In the genomic region with DNA sequence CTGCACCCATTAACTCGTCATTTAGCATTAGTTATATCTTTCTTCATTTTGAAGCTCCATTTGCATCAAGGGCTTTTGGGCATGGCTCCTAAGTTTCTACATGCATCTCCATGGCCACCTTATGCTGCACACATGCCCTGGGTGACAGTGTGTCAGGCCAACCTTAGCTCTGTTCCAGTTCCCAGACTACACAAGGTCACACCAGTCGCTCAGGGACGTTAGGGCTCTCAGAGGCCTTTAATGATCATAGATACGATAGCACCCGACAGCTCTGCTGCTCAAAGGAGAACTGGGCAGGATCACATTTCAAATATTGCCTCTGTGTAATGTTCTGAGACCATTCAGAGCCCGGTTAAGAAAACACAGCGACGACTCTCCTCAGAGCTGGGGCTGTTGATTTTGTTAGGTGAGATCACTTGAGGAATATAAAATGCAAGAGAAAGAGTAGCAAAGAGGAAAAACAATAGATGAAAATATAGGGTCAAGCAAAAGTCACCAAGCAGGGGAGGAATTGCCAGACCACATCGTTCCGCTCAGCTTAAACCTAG, we compare ENCODE assay signal across 11 cellular contexts.
DNase-seq lines count a peak whose midpoint lies in the region; ATAC-seq, FAIRE-seq and TF ChIP-seq lines count a peak whose summit lies in the region.
"Had no signal": no experiment of that assay in that cellular context is flagged by ENCODE, and none has a peak within 500 bp of the region (broad histone marks: within the 10 kb centered on the region; RNA-seq: fewer than 3 reads in every experiment).

No MANE protein-coding gene starts in this region.

- TF ChIP-seq EP300 in SK-N-SH (IDR thresholded peaks at IDR 0.05; ENCODE audit: borderline replicate concordance in 1 of 2, low read depth in 1 of 2, low read length in 1 of 2), result no peak

- no peak overlapping the region for H3K4me2 ChIP-seq in SK-N-SH

- H3K27ac Mint-ChIP-seq in mesothelial cell of epicardium, result peak overlapping the region; percentile 87

- DNase-seq in SK-N-SH (no peak), brain microvascular endothelial cell (peak; percentile 21), mesothelial cell of epicardium (ENCODE audit: low spot score in 2 of 2, unreplicated experiment in 2 of 2) (no peak), uterus (no peak), frontal cortex (ENCODE audit: low spot score in 2 of 2) (no peak)
- no peak for DNase-seq in stimulated activated CD4-positive, alpha-beta T cell treated with anti-CD3 and anti-CD28 coated beads, Interleukin-15, amount 100 ng/mL, for 24 hours
- DNase-seq: cortex of kidney had no signal

- CTCF ChIA-PET in SK-N-SH (lab: Yijun Ruan, JAX), result interaction anchor here (0.7 to 6.5 kb wide), 49 partner anchors 8 to 905 kb away, joined by 3 to 51 read pairs (median 5); a partner anchor contains a TSS

- peak overlapping the region; percentile 33 for H3K4me3 Mint-ChIP-seq in mesothelial cell of epicardium

- no peaks in the 10 kb centered on the region for H3K9me2 ChIP-seq in SK-N-SH

- H3K9me3 ChIP-seq in SK-N-SH (no peaks in the 10 kb centered on the region), uterus (no peaks in the 10 kb centered on the region)

- TF ChIP-seq CTCF in SK-N-SH (IDR thresholded peaks at IDR 0.05) (no peak), brain microvascular endothelial cell (IDR thresholded peaks at IDR 0.05; ENCODE audit: low read depth, low read length, missing control alignments) (no peak), mesothelial cell of epicardium (IDR thresholded peaks at IDR 0.05; ENCODE audit: unreplicated experiment) (no peak), uterus (IDR thresholded peaks at IDR 0.05) (no peak)

- TF ChIP-seq POLR2A in uterus (IDR thresholded peaks at IDR 0.05), result no peak

- H2AFZ ChIP-seq in SK-N-SH (ENCODE audit: low read depth), result peak overlapping the region; percentile 21; the same call in 1 of the 2 replicates

- POLR2A ChIA-PET in SK-N-SH (lab: Yijun Ruan, JAX), result no interaction called here

- no peaks in the 10 kb centered on the region for H3K27me3 Mint-ChIP-seq in mesothelial cell of epicardium (ENCODE audit: low read depth)

- no peak overlapping the region for H3K9ac ChIP-seq in SK-N-SH

- H3F3A ChIP-seq in SK-N-SH (replicated peaks; ENCODE audit: insufficient read depth), result no peaks in the 10 kb centered on the region

- no peaks in the 10 kb centered on the region for H3K36me3 Mint-ChIP-seq in mesothelial cell of epicardium

- H3K4me1 Mint-ChIP-seq in mesothelial cell of epicardium, result peaks cover 26% of the 10 kb centered on the region

- H3K27me3 ChIP-seq in SK-N-SH (ENCODE audit: insufficient read depth), result no peaks in the 10 kb centered on the region
- H3K27me3 ChIP-seq in brain microvascular endothelial cell (replicated peaks), result no peaks in the 10 kb centered on the region
- no peaks in the 10 kb centered on the region for H3K27me3 ChIP-seq in uterus

- in situ Hi-C loops in brain microvascular endothelial cell (cut with HindIII; ENCODE audit: low pct_ligation_motif_present, low sequenced_read_pairs), result no loop called here

- no peak for TF ChIP-seq RAD21 in SK-N-SH (IDR thresholded peaks at IDR 0.05; ENCODE audit: low read length)

- 88% methylated on average over 10 of the region's 10 CpGs for WGBS in SK-N-SH (ENCODE audit: low lambda C conversion rate)

- H3K36me3 ChIP-seq in SK-N-SH (replicated peaks in 1 of 2; ENCODE audit: control insufficient read depth in 1 of 2, insufficient read depth in 2 of 2, low read length in 1 of 2) (no peaks in the 10 kb centered on the region), brain microvascular endothelial cell (replicated peaks) (no peaks in the 10 kb centered on the region), uterus (no peaks in the 10 kb centered on the region)

- intact Hi-C loops in uterus (cut with DNase I; ENCODE audit: low total_unique reads), result no loop called here

- no peaks in the 10 kb centered on the region for H3K9me3 Mint-ChIP-seq in mesothelial cell of epicardium

- H3K27ac ChIP-seq in SK-N-SH (ENCODE audit: low read depth in 2 of 2, low read length in 1 of 2) (no peak overlapping the region), brain microvascular endothelial cell (no peak overlapping the region), uterus (peak overlapping the region; percentile 34 to 39)

- no peaks in the 10 kb centered on the region for H4K20me1 ChIP-seq in SK-N-SH (ENCODE audit: insufficient read depth)

- no peak overlapping the region for H3K4me3 ChIP-seq in SK-N-SH (ENCODE audit: low read depth in 2 of 2, low read length in 1 of 2)
- H3K4me3 ChIP-seq in brain microvascular endothelial cell (ENCODE audit: low read depth, low read length), result no peak overlapping the region
- H3K4me3 ChIP-seq in uterus, result no peak overlapping the region

- no peaks in the 10 kb centered on the region for H3K79me2 ChIP-seq in SK-N-SH (ENCODE audit: insufficient read depth)

- FAIRE-seq in frontal cortex (lab: Jason Lieb, UNC), result no peak
- FAIRE-seq: HTR-8/SVneo, small intestine had no signal

- ATAC-seq in SK-N-SH treated with all-trans-retinoic acid at 6 μM for 48 hours (no peak), HG03196 (IDR thresholded peaks at IDR 0.05; ENCODE audit: unreplicated experiment) (no peak)

- H3K4me1 ChIP-seq in SK-N-SH (ENCODE audit: control insufficient read depth in 1 of 2, insufficient read depth in 2 of 2, low read depth in 1 of 2, low read length in 1 of 2) (peaks cover 0 to 2% of the 10 kb centered on the region in 2 experiments; a peak in 1 of 4 replicates), uterus (no peaks in the 10 kb centered on the region)

TF ChIP-seq in SK-N-SH, 30 proteins besides CTCF, POLR2A, EP300 and RAD21:
- no peak for TF ChIP-seq POLR2AphosphoS5 (IDR thresholded peaks at IDR 0.05; ENCODE audit: low read depth, low read length)
- TF ChIP-seq SMC3 (IDR thresholded peaks at IDR 0.05; ENCODE audit: low read depth, low read length), result no peak
- no peak for TF ChIP-seq GABPA (IDR thresholded peaks at IDR 0.05; ENCODE audit: low read depth)
- TF ChIP-seq TAF1 (IDR thresholded peaks at IDR 0.05; ENCODE audit: borderline replicate concordance, low read depth, low read length), result no peak
- TF ChIP-seq, protein P1, sequence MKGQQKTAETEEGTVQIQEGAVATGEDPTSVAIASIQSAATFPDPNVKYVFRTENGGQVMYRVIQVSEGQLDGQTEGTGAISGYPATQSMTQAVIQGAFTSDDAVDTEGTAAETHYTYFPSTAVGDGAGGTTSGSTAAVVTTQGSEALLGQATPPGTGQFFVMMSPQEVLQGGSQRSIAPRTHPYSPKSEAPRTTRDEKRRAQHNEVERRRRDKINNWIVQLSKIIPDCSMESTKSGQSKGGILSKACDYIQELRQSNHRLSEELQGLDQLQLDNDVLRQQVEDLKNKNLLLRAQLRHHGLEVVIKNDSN (IDR thresholded peaks at IDR 0.05; ENCODE audit: borderline replicate concordance, low read depth), result no peak
- TF ChIP-seq CHD2 (IDR thresholded peaks at IDR 0.05; ENCODE audit: low read length, partially characterized antibody), result no peak
- TF ChIP-seq, protein P2, sequence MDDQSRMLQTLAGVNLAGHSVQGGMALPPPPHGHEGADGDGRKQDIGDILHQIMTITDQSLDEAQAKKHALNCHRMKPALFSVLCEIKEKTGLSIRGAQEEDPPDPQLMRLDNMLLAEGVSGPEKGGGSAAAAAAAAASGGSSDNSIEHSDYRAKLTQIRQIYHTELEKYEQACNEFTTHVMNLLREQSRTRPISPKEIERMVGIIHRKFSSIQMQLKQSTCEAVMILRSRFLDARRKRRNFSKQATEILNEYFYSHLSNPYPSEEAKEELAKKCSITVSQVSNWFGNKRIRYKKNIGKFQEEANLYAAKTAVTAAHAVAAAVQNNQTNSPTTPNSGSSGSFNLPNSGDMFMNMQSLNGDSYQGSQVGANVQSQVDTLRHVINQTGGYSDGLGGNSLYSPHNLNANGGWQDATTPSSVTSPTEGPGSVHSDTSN (IDR thresholded peaks at IDR 0.05), result no peak

TF ChIP-seq in SK-N-SH treated with all-trans-retinoic acid at 6 μM for 48 hours, 23 proteins besides CTCF, POLR2A, EP300 and RAD21:
- TF ChIP-seq ZFP3 (CRISPR knock-in tag; IDR thresholded peaks at IDR 0.05) (no peak), ZNF70 (CRISPR knock-in tag; IDR thresholded peaks at IDR 0.05) (no peak), BACH2 (CRISPR knock-in tag; IDR thresholded peaks at IDR 0.05; ENCODE audit: borderline replicate concordance) (no peak), ZFP30 (CRISPR knock-in tag; IDR thresholded peaks at IDR 0.05) (no peak), ISL1 (CRISPR knock-in tag; IDR thresholded peaks at IDR 0.05) (no peak), ZNF565 (CRISPR knock-in tag; conservative IDR thresholded peaks at IDR 0.05; ENCODE audit: low read depth) (no peak)

Comparison
In these comparisons a context has a peak if more than half of its experiments do, and no peak if none do; other contexts are left out.
1. H3K27ac ChIP-seq: peak in uterus (2 of 2); none in SK-N-SH (0 of 2) and brain microvascular endothelial cell (single experiment).